ENCODE assay signal across 3 cellular contexts in genomic region chr16:31819948-31820347, GRCh38.
"Had no signal": no experiment of that assay in that cellular context is flagged by ENCODE, and none has a peak within 500 bp of the region (broad histone marks: within the 10 kb centered on the region; RNA-seq: fewer than 3 reads in every experiment).

No MANE protein-coding gene starts in this region.

- DNase-seq: GDM1, GF-D8 had no signal

- ATAC-seq: GM12878 had no signal

- H3K4me3 ChIP-seq: GM12878 had no signal
